ENCODE assay signal across 8 cellular contexts in genomic region chr16:29710227-29711219, GRCh38. TPM values are rescaled to one million over a fixed set of nuclear protein-coding genes. Genes with fewer than 3 reads are reported as not detected.
DNase-seq lines count a peak whose midpoint lies in the region; ATAC-seq and TF ChIP-seq lines count a peak whose summit lies in the region.

No MANE protein-coding gene starts in this region.

- POLR2A ChIA-PET in WTC11 (lab: Charles Lee), result interaction anchor here (0.6 to 1.2 kb wide), 4 partner anchors 11 to 36 kb away, joined by 3 to 6 read pairs (median 6); partner anchors contain the start of gene QPRT

- H3K27ac Mint-ChIP-seq in WTC11 (peak overlapping the region; percentile 98), neural crest cell (ENCODE audit: unreplicated experiment) (peak overlapping the region; percentile 3)

- ATAC-seq in Right ventricle myocardium inferior, result no peak
- ATAC-seq in WTC11, result no peak; the same call in 1 of the 2 replicates
- no peak for ATAC-seq in HG02610 (IDR thresholded peaks at IDR 0.05; ENCODE audit: unreplicated experiment)
- no peak for ATAC-seq in HG03135 (IDR thresholded peaks at IDR 0.05; ENCODE audit: unreplicated experiment)

- no peaks in the 10 kb centered on the region for H3K27me3 Mint-ChIP-seq in WTC11 (ENCODE audit: low read depth)
- peaks cover 6% of the 10 kb centered on the region for H3K27me3 Mint-ChIP-seq in neural crest cell (ENCODE audit: low read depth)

- intact Hi-C loops in Right ventricle myocardium inferior (cut with DNase I), result no loop called here

- H3K4me3 Mint-ChIP-seq in WTC11 (peak overlapping the region; percentile 95), neural crest cell (peak overlapping the region; percentile 1)

- H3K36me3 Mint-ChIP-seq in WTC11 (peaks cover 47% of the 10 kb centered on the region), neural crest cell (ENCODE audit: low read depth) (no peaks in the 10 kb centered on the region)

- no peaks in the 10 kb centered on the region for H3K9me3 ChIP-seq in cardiac muscle cell (ENCODE audit: low read depth)

- peak; percentile 48 to 82 for DNase-seq in cardiac muscle cell (ENCODE audit: low read depth in 1 of 2, low spot score in 1 of 2)
- no peak for DNase-seq in Right ventricle myocardium inferior (ENCODE audit: missing footprints)
- DNase-seq in LoVo (ENCODE audit: low spot score), result peak; percentile 69
- no peak for DNase-seq in WTC11 (ENCODE audit: low spot score)
- DNase-seq in fibroblast of peridontal ligament (ENCODE audit: extremely low read depth), result peak; percentile 78
- peak; percentile 26 for DNase-seq in neural crest cell (ENCODE audit: low read depth, low spot score)

- H3K4me1 ChIP-seq in cardiac muscle cell (ENCODE audit: low read depth), result no peaks in the 10 kb centered on the region

- CTCF ChIA-PET in WTC11 (lab: Charles Lee), result interaction anchor here (0.6 to 1.7 kb wide), 4 partner anchors 10 to 96 kb away, joined by 3 to 17 read pairs (median 3); partner anchors contain the start of genes MAZ and QPRT

- no peaks in the 10 kb centered on the region for H3K27me3 ChIP-seq in cardiac muscle cell

- peak; percentile 66 for TF ChIP-seq CTCF in cardiac muscle cell (IDR thresholded peaks at IDR 0.05; ENCODE audit: low read depth, low read length)
- peak; percentile 38; the same call in 1 of the 2 replicates for TF ChIP-seq CTCF in WTC11 (IDR thresholded peaks at IDR 0.05)
- TF ChIP-seq CTCF in neural crest cell (conservative IDR thresholded peaks at IDR 0.05), result peak; percentile 76

- no peak overlapping the region for H3K4me3 ChIP-seq in cardiac muscle cell

- peaks cover 5% of the 10 kb centered on the region for H3K9me3 Mint-ChIP-seq in WTC11
- peaks cover 6% of the 10 kb centered on the region for H3K9me3 Mint-ChIP-seq in neural crest cell

- H3K4me1 Mint-ChIP-seq in WTC11 (peaks cover 58% of the 10 kb centered on the region), neural crest cell (peaks cover 27% of the 10 kb centered on the region)

- H3K36me3 ChIP-seq in cardiac muscle cell, result no peaks in the 10 kb centered on the region

- H3K27ac ChIP-seq in cardiac muscle cell, result peak overlapping the region; percentile 17

TF ChIP-seq in WTC11, 78 proteins besides CTCF, POLR2A, EP300 and RAD21:
- TF ChIP-seq ZNF512 (CRISPR knock-in tag; IDR thresholded peaks at IDR 0.05; ENCODE audit: borderline replicate concordance) (no peak), JUN (CRISPR knock-in tag; IDR thresholded peaks at IDR 0.05) (no peak), USF1 (CRISPR knock-in tag; IDR thresholded peaks at IDR 0.05) (peak; percentile 78), SP1 (CRISPR knock-in tag; conservative IDR thresholded peaks at IDR 0.05) (no peak; the same call in 1 of the 2 replicates), MAX (CRISPR knock-in tag; IDR thresholded peaks at IDR 0.05) (peak; percentile 89), USF2 (CRISPR knock-in tag; IDR thresholded peaks at IDR 0.05) (peak; percentile 81), NFATC4 (CRISPR knock-in tag; IDR thresholded peaks at IDR 0.05) (0 out of 2 replicates have a peak, but pooled peaks have one; percentile 9), HMGA2 (CRISPR knock-in tag; IDR thresholded peaks at IDR 0.05) (no peak), ZNF671 (CRISPR knock-in tag; IDR thresholded peaks at IDR 0.05) (0 out of 2 replicates have a peak, but pooled peaks have one; percentile 29)

RNA-seq across cellular contexts. Expression of gene QPRT, which starts 31.5 kb away (rescaled TPM):
- total RNA-seq in cardiac muscle cell, result 223 and 268 TPM in 2 replicates
- 213 and 266 TPM in 2 replicates for polyA plus RNA-seq in cardiac muscle cell
- 29.2 TPM for total RNA-seq in Right ventricle myocardium inferior
- total RNA-seq in WTC11 (2021), result 138 to 187 TPM (median 182 TPM) in 3 replicates
- total RNA-seq in neural crest cell, result 77.3 and 79.5 TPM in 2 replicates

RNA-seq across cellular contexts. Expression of gene C16orf54, which starts 35.3 kb away (rescaled TPM):
- total RNA-seq in cardiac muscle cell (not detected in 2 replicates), Right ventricle myocardium inferior (0.73 TPM), WTC11 (2021) (0.09 to 0.14 TPM (median 0.11 TPM) in 3 replicates), neural crest cell (not detected in 2 replicates)
- polyA plus RNA-seq in cardiac muscle cell, result not detected in 2 replicates

RNA-seq across cellular contexts. Expression of gene SPN, which starts 47.5 kb away (rescaled TPM):
- total RNA-seq in cardiac muscle cell (0.60 and 1.5 TPM in 2 replicates), Right ventricle myocardium inferior (1.3 TPM), WTC11 (2021) (2.3 to 2.4 TPM (median 2.3 TPM) in 3 replicates), neural crest cell (0.07 and 0.16 TPM in 2 replicates)
- 0.85 and 1.1 TPM in 2 replicates for polyA plus RNA-seq in cardiac muscle cell

Comparison
In these comparisons a context has a peak if more than half of its experiments do, and no peak if none do; other contexts are left out.
1. DNase-seq: peak in cardiac muscle cell (2 of 2), LoVo (single experiment), fibroblast of peridontal ligament (single experiment) and neural crest cell (single experiment); none in Right ventricle myocardium inferior (single experiment) and WTC11 (single experiment).
2. Peak in every context shown above with its lines, with median percentiles within 50 percentile points of each other: CTCF ChIP-seq.